ENCODE assay signal across 8 cellular contexts in the genomic region with DNA sequence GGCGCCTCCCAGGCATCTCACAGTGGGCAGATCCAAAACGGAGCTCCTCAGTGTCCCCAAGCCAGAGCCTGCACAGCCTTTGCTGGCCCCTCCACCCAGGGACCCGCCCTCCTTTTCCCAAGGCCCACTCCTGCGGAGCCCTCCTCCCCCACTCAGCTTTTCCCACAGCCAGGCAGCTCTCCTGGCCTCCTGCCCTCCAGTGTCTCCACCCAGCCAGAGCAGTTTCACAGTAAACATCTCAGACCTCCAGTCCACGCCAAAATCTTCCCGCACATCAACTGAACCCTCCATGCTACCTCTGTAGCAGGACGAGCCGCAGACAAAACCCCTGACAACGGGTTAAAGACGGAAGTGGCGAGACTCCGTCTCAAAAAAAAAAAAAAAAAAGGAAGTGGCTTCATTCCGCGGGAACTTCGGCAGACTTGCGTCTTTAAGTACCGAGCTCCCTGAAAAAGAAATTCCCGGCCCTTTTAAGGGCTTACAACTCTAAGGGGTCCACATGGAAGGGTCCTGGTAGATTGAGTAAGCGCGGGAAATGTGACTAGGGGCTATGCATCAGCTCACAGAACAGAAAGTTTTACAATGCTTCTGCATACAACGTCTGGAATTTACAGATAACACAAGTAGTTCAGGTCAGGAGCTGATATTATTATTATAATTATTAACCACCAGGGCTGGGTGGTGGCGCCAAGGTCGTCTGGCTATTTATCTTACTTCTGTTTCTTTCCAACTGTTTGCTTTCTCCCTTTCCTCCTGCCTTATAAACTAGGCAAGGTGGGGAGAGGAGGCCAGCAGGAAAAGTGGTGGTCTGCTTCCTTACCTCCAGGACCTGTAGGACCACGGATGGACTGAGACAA. TPM values are rescaled to one million over a fixed set of nuclear protein-coding genes. Genes with fewer than 3 reads are reported as not detected.
A peak's percentile ranks its signal among the peaks of the same experiment; 100 is the strongest.
DNase-seq lines count a peak whose midpoint lies in the region; ATAC-seq and TF ChIP-seq lines count a peak whose summit lies in the region.

No MANE protein-coding gene starts in this region.

- no peak for TF ChIP-seq RAD21 in SK-N-SH (IDR thresholded peaks at IDR 0.05; ENCODE audit: low read length)

- CTCF ChIA-PET in SK-N-SH (lab: Yijun Ruan, JAX), result interaction anchor here (0.8 to 1.4 kb wide), 3 partner anchors 100 to 109 kb away, joined by 3 to 6 read pairs (median 4); a partner anchor contains a TSS

- no peak for TF ChIP-seq EP300 in SK-N-SH (IDR thresholded peaks at IDR 0.05; ENCODE audit: borderline replicate concordance in 1 of 2, low read depth in 1 of 2, low read length in 1 of 2)

- H3K9me3 Mint-ChIP-seq in T-helper 1 cell treated with Interleukin-12 subunit alpha and Interleukin-12 subunit beta and Interleukin-4 antibody, amounts not matched to agents 30 μg/mL and 1 μg/mL, for 36 hours, result no peaks in the 10 kb centered on the region

- POLR2A ChIA-PET in SK-N-SH (lab: Yijun Ruan, JAX), result interaction anchor here (1.4 kb wide), 1 partner anchor 10 kb away, joined by 4 read pairs; no protein-coding TSS in a partner anchor

- peak overlapping the region; percentile 94 for H3K4me3 Mint-ChIP-seq in T-helper 1 cell treated with Interleukin-12 subunit alpha and Interleukin-12 subunit beta and Interleukin-4 antibody, amounts not matched to agents 30 μg/mL and 1 μg/mL, for 36 hours

- no peaks in the 10 kb centered on the region for H3K36me3 ChIP-seq in SK-N-SH (replicated peaks in 1 of 2; ENCODE audit: control insufficient read depth in 1 of 2, insufficient read depth in 2 of 2, low read length in 1 of 2)
- no peaks in the 10 kb centered on the region for H3K36me3 ChIP-seq in esophagus (ENCODE audit: control insufficient read depth in 2 of 2, insufficient read depth in 2 of 2, low read length in 1 of 2)
- no peaks in the 10 kb centered on the region for H3K36me3 ChIP-seq in smooth muscle cell (ENCODE audit: low read depth)

- H3K4me1 Mint-ChIP-seq in T-helper 1 cell treated with Interleukin-12 subunit alpha and Interleukin-12 subunit beta and Interleukin-4 antibody, amounts not matched to agents 30 μg/mL and 1 μg/mL, for 36 hours (ENCODE audit: low read depth), result peaks cover 27% of the 10 kb centered on the region

- H3K27me3 ChIP-seq in SK-N-SH (ENCODE audit: insufficient read depth), result no peaks in the 10 kb centered on the region
- no peaks in the 10 kb centered on the region for H3K27me3 ChIP-seq in esophagus (ENCODE audit: control insufficient read depth in 1 of 2, insufficient read depth in 2 of 2, low read length in 2 of 2)
- H3K27me3 ChIP-seq in smooth muscle cell (ENCODE audit: low read depth), result no peaks in the 10 kb centered on the region

- H3K27me3 Mint-ChIP-seq in T-helper 1 cell treated with Interleukin-12 subunit alpha and Interleukin-12 subunit beta and Interleukin-4 antibody, amounts not matched to agents 30 μg/mL and 1 μg/mL, for 36 hours (ENCODE audit: low read depth), result no peaks in the 10 kb centered on the region

- DNase-seq in SK-N-SH (no peak), smooth muscle cell (lab: John Stamatoyannopoulos, UW; ENCODE audit: unreplicated experiment) (no peak), AG08396 (ENCODE audit: low spot score) (no peak), DMS53 (lab: John Stamatoyannopoulos, UW) (no peak)

- peaks cover 2% of the 10 kb centered on the region for H3K36me3 Mint-ChIP-seq in T-helper 1 cell treated with Interleukin-12 subunit alpha and Interleukin-12 subunit beta and Interleukin-4 antibody, amounts not matched to agents 30 μg/mL and 1 μg/mL, for 36 hours (ENCODE audit: low read depth)

- peak overlapping the region; percentile 89; the same call in 1 of the 2 replicates for H3K4me2 ChIP-seq in SK-N-SH
- H3K4me2 ChIP-seq in smooth muscle cell, result no peak overlapping the region

- H3K9me3 ChIP-seq in SK-N-SH (no peaks in the 10 kb centered on the region), esophagus (ENCODE audit: control insufficient read depth in 2 of 2, insufficient read depth in 1 of 2, low read depth in 1 of 2, low read length in 1 of 2) (peaks cover 0 to 5% of the 10 kb centered on the region in 2 donors), smooth muscle cell (replicated peaks; ENCODE audit: low read depth) (no peaks in the 10 kb centered on the region)

- H4K20me1 ChIP-seq in SK-N-SH (ENCODE audit: insufficient read depth) (no peaks in the 10 kb centered on the region), smooth muscle cell (ENCODE audit: low read depth) (peaks cover 24% of the 10 kb centered on the region)

- H3K9me2 ChIP-seq in SK-N-SH, result no peaks in the 10 kb centered on the region

- peak overlapping the region; percentile 98 for H3K27ac Mint-ChIP-seq in T-helper 1 cell treated with Interleukin-12 subunit alpha and Interleukin-12 subunit beta and Interleukin-4 antibody, amounts not matched to agents 30 μg/mL and 1 μg/mL, for 36 hours

- no peak for TF ChIP-seq CTCF in SK-N-SH (IDR thresholded peaks at IDR 0.05)
- TF ChIP-seq CTCF in smooth muscle cell (IDR thresholded peaks at IDR 0.05; ENCODE audit: borderline replicate concordance, insufficient read depth, poor library complexity, severe bottlenecking), result no peak

- H3K9ac ChIP-seq in SK-N-SH (no peak overlapping the region), smooth muscle cell (ENCODE audit: low read depth) (no peak overlapping the region)

- ATAC-seq in SK-N-SH treated with all-trans-retinoic acid at 6 μM for 48 hours (no peak), HG02763 (IDR thresholded peaks at IDR 0.05; ENCODE audit: unreplicated experiment) (no peak)

- H3K79me2 ChIP-seq in SK-N-SH (ENCODE audit: insufficient read depth) (peaks cover 55% of the 10 kb centered on the region), smooth muscle cell (ENCODE audit: low read depth) (peaks cover 24% of the 10 kb centered on the region)

- H3K4me3 ChIP-seq in SK-N-SH (ENCODE audit: low read depth in 2 of 2, low read length in 1 of 2) (0 out of 4 replicates have a peak overlapping the region, but pooled peaks of 1 of the 2 experiments have one; percentile 77), esophagus (ENCODE audit: low read depth in 1 of 2, low read length in 2 of 2) (peak overlapping the region; percentile 6 to 84), smooth muscle cell (peak overlapping the region; percentile 79)

- peaks cover 7% of the 10 kb centered on the region for H3F3A ChIP-seq in SK-N-SH (replicated peaks; ENCODE audit: insufficient read depth)
- no peaks in the 10 kb centered on the region for H3F3A ChIP-seq in smooth muscle cell (ENCODE audit: low read depth)

- H2AFZ ChIP-seq in SK-N-SH (ENCODE audit: low read depth), result no peak overlapping the region
- no peak overlapping the region for H2AFZ ChIP-seq in smooth muscle cell (ENCODE audit: low read depth)

- H3K27ac ChIP-seq in SK-N-SH (ENCODE audit: low read depth in 2 of 2, low read length in 1 of 2) (no peak overlapping the region), esophagus (ENCODE audit: low read depth in 2 of 2, low read length in 1 of 2) (peak overlapping the region in 1 of 2 donors; percentile 53), smooth muscle cell (ENCODE audit: low read depth) (no peak overlapping the region)

- H3K4me1 ChIP-seq in SK-N-SH (ENCODE audit: control insufficient read depth in 1 of 2, insufficient read depth in 2 of 2, low read depth in 1 of 2, low read length in 1 of 2) (peaks cover 3 to 18% of the 10 kb centered on the region in 2 experiments; a peak in 3 of 4 replicates), esophagus (ENCODE audit: control insufficient read depth in 2 of 2, insufficient read depth in 2 of 2, low read length in 1 of 2) (peaks cover 15 to 18% of the 10 kb centered on the region in 2 donors), smooth muscle cell (ENCODE audit: low read depth) (peaks cover 5% of the 10 kb centered on the region)

- 76% methylated on average over 24 of the region's 24 CpGs for WGBS in SK-N-SH (ENCODE audit: low lambda C conversion rate)
- 25 to 29% methylated on average over 24 of the region's 24 CpGs for WGBS in esophagus, 2 donors
- 85% methylated on average over 24 of the region's 24 CpGs for whole genome bisulfite sequencing in smooth muscle cell (ENCODE audit: low lambda C conversion rate)

TF ChIP-seq in SK-N-SH, 30 proteins besides CTCF, POLR2A, EP300 and RAD21 (continues in another document):
- no peak for TF ChIP-seq NFIC (IDR thresholded peaks at IDR 0.05; ENCODE audit: borderline replicate concordance)

TF ChIP-seq in SK-N-SH treated with all-trans-retinoic acid at 6 μM for 48 hours, 23 proteins besides CTCF, POLR2A, EP300 and RAD21 (continues in another document):
- no peak for TF ChIP-seq TOX (CRISPR knock-in tag; IDR thresholded peaks at IDR 0.05; ENCODE audit: borderline replicate concordance)
- no peak for TF ChIP-seq ISL1 (CRISPR knock-in tag; IDR thresholded peaks at IDR 0.05)

RNA-seq across cellular contexts. Expression of a gene that starts 11.4 kb away (rescaled TPM):
- 0.03 TPM in 1 of 2 replicates, not detected in the other for polyA plus RNA-seq in SK-N-SH (2012; rRNA removed)
- polyA plus RNA-seq in SK-N-SH (2012; cell fraction: cytosol; rRNA removed), result 0.03 and 0.13 TPM in 2 replicates
- polyA plus RNA-seq in SK-N-SH (2012; cell fraction: nucleus; rRNA removed), result 0.24 and 0.58 TPM in 2 replicates
- polyA plus RNA-seq in esophagus, result under 1 TPM; 0.06 to 0.14 TPM
- not detected in 2 replicates for total RNA-seq in smooth muscle cell
- 0.44 TPM in 1 of 2 replicates, not detected in the other for polyA plus RNA-seq in smooth muscle cell

RNA-seq across cellular contexts. Expression of a gene that starts 13.0 kb away (rescaled TPM):
- polyA plus RNA-seq in SK-N-SH (2012; rRNA removed), result 127 and 141 TPM in 2 replicates
- polyA plus RNA-seq in SK-N-SH (2012; cell fraction: cytosol; rRNA removed), result 30.2 and 55.0 TPM in 2 replicates
- polyA plus RNA-seq in SK-N-SH (2012; cell fraction: nucleus; rRNA removed), result 795 and 924 TPM in 2 replicates
- 100 to 1,000 TPM in 1 of 2 donors, 10 to 100 TPM in 1; 90.4 to 129 TPM for polyA plus RNA-seq in esophagus
- 50.6 and 51.4 TPM in 2 replicates for total RNA-seq in smooth muscle cell
- 170 and 171 TPM in 2 replicates for polyA plus RNA-seq in smooth muscle cell

RNA-seq across cellular contexts. Expression of a gene that starts 40.7 kb away (rescaled TPM):
- polyA plus RNA-seq in SK-N-SH (2012; rRNA removed) (57.8 and 61.9 TPM in 2 replicates), esophagus (10 to 100 TPM; 28.5 to 42.3 TPM), smooth muscle cell (97.1 and 109 TPM in 2 replicates)
- 27.1 and 44.0 TPM in 2 replicates for polyA plus RNA-seq in SK-N-SH (2012; cell fraction: cytosol; rRNA removed)
- polyA plus RNA-seq in SK-N-SH (2012; cell fraction: nucleus; rRNA removed), result 115 and 121 TPM in 2 replicates
- 62.9 and 70.9 TPM in 2 replicates for total RNA-seq in smooth muscle cell

RNA-seq across cellular contexts. Expression of a gene that starts 42.3 kb away (rescaled TPM):
- not detected in 2 replicates for polyA plus RNA-seq in SK-N-SH (2012; rRNA removed)
- 0.05 TPM in 1 of 2 replicates, not detected in the other for polyA plus RNA-seq in SK-N-SH (2012; cell fraction: cytosol; rRNA removed)
- polyA plus RNA-seq in SK-N-SH (2012; cell fraction: nucleus; rRNA removed), result not detected in 2 replicates
- polyA plus RNA-seq in esophagus, result under 1 TPM; 0.24 to 0.81 TPM
- total RNA-seq in smooth muscle cell, result not detected in 2 replicates
- polyA plus RNA-seq in smooth muscle cell, result not detected in 2 replicates

RNA-seq across cellular contexts. Expression of a gene that starts 44.3 kb away (rescaled TPM):
- not detected in 2 replicates for polyA plus RNA-seq in SK-N-SH (2012; rRNA removed)
- polyA plus RNA-seq in SK-N-SH (2012; cell fraction: cytosol; rRNA removed), result not detected in 2 replicates
- polyA plus RNA-seq in SK-N-SH (2012; cell fraction: nucleus; rRNA removed), result not detected in 2 replicates
- polyA plus RNA-seq in esophagus, result not detected
- not detected in 2 replicates for total RNA-seq in smooth muscle cell
- not detected in 2 replicates for polyA plus RNA-seq in smooth muscle cell
